ENCODE assay signal across 15 cellular contexts in genomic region chr5:154829181-154829588, GRCh38. TPM values are rescaled to one million over a fixed set of nuclear protein-coding genes. Genes with fewer than 3 reads are reported as not detected.
DNase-seq lines count a peak whose midpoint lies in the region; ATAC-seq and TF ChIP-seq lines count a peak whose summit lies in the region.
"Had no signal": no experiment of that assay in that cellular context is flagged by ENCODE, and none has a peak within 500 bp of the region (broad histone marks: within the 10 kb centered on the region; RNA-seq: fewer than 3 reads in every experiment).

No MANE protein-coding gene starts in this region.

- H3K4me3 Mint-ChIP-seq in activated T-cell treated with anti-CD3 and anti-CD28 coated beads, Interleukin-2, amount 50 U/mL, for 72 hours, result peak overlapping the region; percentile 10 to 46
- H3K4me3 Mint-ChIP-seq in activated T-cell treated with anti-CD3 and anti-CD28 coated beads, Interleukin-2, amount 50 U/mL, for 4 hours, result no peak overlapping the region
- no peak overlapping the region for H3K4me3 Mint-ChIP-seq in endodermal cell
- H3K4me3 Mint-ChIP-seq: H9 had no signal

- peak in 1 of 2 donors; percentile 6 for DNase-seq in activated T-cell treated with anti-CD3 and anti-CD28 coated beads, Interleukin-2, amount 50 U/mL, for 72 hours
- no peak for DNase-seq in activated T-cell treated with anti-CD3 and anti-CD28 coated beads, Interleukin-2, amount 50 U/mL, for 4 hours
- DNase-seq in NCI-H774 (lab: John Stamatoyannopoulos, UW) (peak; percentile 9), endodermal cell (peak; percentile 80), NCI-H524 treated with DMSO at 0.1 percent for 48 hours (lab: John Stamatoyannopoulos, UW) (no peak), GDM1 (lab: John Stamatoyannopoulos, UW) (no peak), NCI-H1105 (lab: John Stamatoyannopoulos, UW) (no peak)
- DNase-seq: activated CD4-positive, CD25-positive, alpha-beta regulatory T cell; H9; hippocampal formation; NCI-H2081 treated with DMSO at 0.1 percent for 48 hours; uterus had no signal

- TF ChIP-seq CTCF in endodermal cell (conservative IDR thresholded peaks at IDR 0.05), result no peak

- no peaks in the 10 kb centered on the region for H3K27me3 Mint-ChIP-seq in activated T-cell treated with anti-CD3 and anti-CD28 coated beads, Interleukin-2, amount 50 U/mL, for 72 hours (ENCODE audit: low read depth)
- H3K27me3 Mint-ChIP-seq in activated T-cell treated with anti-CD3 and anti-CD28 coated beads, Interleukin-2, amount 50 U/mL, for 4 hours (ENCODE audit: low read depth), result no peaks in the 10 kb centered on the region
- no peaks in the 10 kb centered on the region for H3K27me3 Mint-ChIP-seq in endodermal cell (ENCODE audit: insufficient read depth)
- H3K27me3 Mint-ChIP-seq: IgD-negative memory B cell had no signal

- peaks cover 26% of the 10 kb centered on the region for H3K36me3 ChIP-seq in endodermal cell (ENCODE audit: control insufficient read depth, insufficient read depth, low read length)
- H3K36me3 ChIP-seq: uterus had no signal

- no peak overlapping the region for H3K4me3 ChIP-seq in endodermal cell (ENCODE audit: low read length)
- H3K4me3 ChIP-seq in skin epidermis, result no peak overlapping the region
- H3K4me3 ChIP-seq: uterus had no signal

- WGBS in endodermal cell (ENCODE audit: insufficient coverage in 1 of 2, insufficient read length in 1 of 2), 2 experiments, result 75 to 89% methylated on average over 2 of the region's 2 CpGs

- H3K9me3 Mint-ChIP-seq in activated T-cell treated with anti-CD3 and anti-CD28 coated beads, Interleukin-2, amount 50 U/mL, for 72 hours, result no peaks in the 10 kb centered on the region
- H3K9me3 Mint-ChIP-seq in activated T-cell treated with anti-CD3 and anti-CD28 coated beads, Interleukin-2, amount 50 U/mL, for 4 hours, result no peaks in the 10 kb centered on the region
- no peaks in the 10 kb centered on the region for H3K9me3 Mint-ChIP-seq in endodermal cell
- H3K9me3 Mint-ChIP-seq: H9, IgD-negative memory B cell had no signal

- no peaks in the 10 kb centered on the region for H3K9me3 ChIP-seq in endodermal cell (ENCODE audit: control insufficient read depth, low read length)
- H3K9me3 ChIP-seq: uterus had no signal

- peaks cover 12% of the 10 kb centered on the region for H3K4me1 ChIP-seq in endodermal cell (ENCODE audit: control insufficient read depth, insufficient read depth, low read length)
- H3K4me1 ChIP-seq: uterus had no signal

- H3K4me1 Mint-ChIP-seq in activated T-cell treated with anti-CD3 and anti-CD28 coated beads, Interleukin-2, amount 50 U/mL, for 72 hours (ENCODE audit: low read depth), result peaks cover 41% of the 10 kb centered on the region
- H3K4me1 Mint-ChIP-seq in activated T-cell treated with anti-CD3 and anti-CD28 coated beads, Interleukin-2, amount 50 U/mL, for 4 hours (ENCODE audit: low read depth), result peaks cover 36% of the 10 kb centered on the region
- peaks cover 7% of the 10 kb centered on the region for H3K4me1 Mint-ChIP-seq in endodermal cell
- H3K4me1 Mint-ChIP-seq: H9 had no signal

- no peak overlapping the region for H3K27ac ChIP-seq in endodermal cell (ENCODE audit: low read depth, low read length)
- peak overlapping the region in 14 of 21 experiments; percentile 51 to 81 (median 78) for H3K27ac ChIP-seq in skin epidermis
- H3K27ac ChIP-seq: uterus had no signal

- peaks cover 5 to 17% of the 10 kb centered on the region in 2 donors for H3K36me3 Mint-ChIP-seq in activated T-cell treated with anti-CD3 and anti-CD28 coated beads, Interleukin-2, amount 50 U/mL, for 72 hours (ENCODE audit: insufficient read depth in 2 of 2)
- peaks cover 23% of the 10 kb centered on the region for H3K36me3 Mint-ChIP-seq in activated T-cell treated with anti-CD3 and anti-CD28 coated beads, Interleukin-2, amount 50 U/mL, for 4 hours (ENCODE audit: insufficient read depth)
- H3K36me3 Mint-ChIP-seq in endodermal cell (ENCODE audit: low read depth), result peaks cover 40% of the 10 kb centered on the region

- no peak for ATAC-seq in activated T-cell treated with anti-CD3 and anti-CD28 coated beads, Interleukin-2, amount 50 U/mL, for 72 hours (replicated peaks in 1 of 2)
- no peak for ATAC-seq in activated T-cell treated with anti-CD3 and anti-CD28 coated beads, Interleukin-2, amount 50 U/mL, for 4 hours
- ATAC-seq: Right ventricle myocardium inferior had no signal

- peak overlapping the region; percentile 70 for H3K27ac Mint-ChIP-seq in activated T-cell treated with anti-CD3 and anti-CD28 coated beads, Interleukin-2, amount 50 U/mL, for 72 hours
- no peak overlapping the region for H3K27ac Mint-ChIP-seq in endodermal cell

- no peaks in the 10 kb centered on the region for H3K27me3 ChIP-seq in endodermal cell (ENCODE audit: control insufficient read depth, insufficient read depth, low read length, poor library complexity, severe bottlenecking)
- H3K27me3 ChIP-seq: uterus had no signal

- H3K9ac ChIP-seq in endodermal cell (ENCODE audit: extremely low read depth, low read length, poor library complexity, severe bottlenecking), result no peak overlapping the region

RNA-seq across cellular contexts. Expression of gene FAXDC2, which starts 21.2 kb away (rescaled TPM):
- total RNA-seq in activated T-cell treated with anti-CD3 and anti-CD28 coated beads, Interleukin-2, amount 50 U/mL, for 72 hours, result under 1 TPM in 1 of 2 donors, not detected in 1; 0.43 TPM
- under 1 TPM in 1 of 3 donors, not detected in 2; 0.40 TPM for total RNA-seq in activated T-cell treated with anti-CD3 and anti-CD28 coated beads, Interleukin-2, amount 50 U/mL, for 4 hours
- total RNA-seq in endodermal cell, result 1 to 10 TPM; 2.3 to 6.2 TPM
- polyA plus RNA-seq in endodermal cell (2013, experiment 1 of 2), result 12.0 TPM
- polyA plus RNA-seq in endodermal cell (2013, experiment 2 of 2), result 10.4 TPM

RNA-seq across cellular contexts. Expression of gene CNOT8, which starts 29.2 kb away (rescaled TPM):
- 10 to 100 TPM; 59.3 to 63.8 TPM for total RNA-seq in activated T-cell treated with anti-CD3 and anti-CD28 coated beads, Interleukin-2, amount 50 U/mL, for 72 hours
- total RNA-seq in activated T-cell treated with anti-CD3 and anti-CD28 coated beads, Interleukin-2, amount 50 U/mL, for 4 hours, result 10 to 100 TPM; 44.9 to 50.1 (median 48.0) TPM
- total RNA-seq in endodermal cell, result 10 to 100 TPM; 44.6 to 48.8 TPM
- polyA plus RNA-seq in endodermal cell (2013, experiment 1 of 2), result 71.1 TPM
- 71.0 TPM for polyA plus RNA-seq in endodermal cell (2013, experiment 2 of 2)

Comparison
In these comparisons a context has a peak if more than half of its experiments do, and no peak if none do; other contexts are left out.
1. H3K4me3 Mint-ChIP-seq: peak in activated T-cell treated with anti-CD3 and anti-CD28 coated beads, Interleukin-2, amount 50 U/mL, for 72 hours (2 of 2); none in activated T-cell treated with anti-CD3 and anti-CD28 coated beads, Interleukin-2, amount 50 U/mL, for 4 hours (single experiment) and endodermal cell (single experiment).
2. DNase-seq: peak in NCI-H774 (single experiment) and endodermal cell (single experiment); none in activated T-cell treated with anti-CD3 and anti-CD28 coated beads, Interleukin-2, amount 50 U/mL, for 4 hours (single experiment), NCI-H524 treated with DMSO at 0.1 percent for 48 hours (single experiment), GDM1 (single experiment) and NCI-H1105 (single experiment).